23 cellular contexts compared by ENCODE assay signal in the genomic region with DNA sequence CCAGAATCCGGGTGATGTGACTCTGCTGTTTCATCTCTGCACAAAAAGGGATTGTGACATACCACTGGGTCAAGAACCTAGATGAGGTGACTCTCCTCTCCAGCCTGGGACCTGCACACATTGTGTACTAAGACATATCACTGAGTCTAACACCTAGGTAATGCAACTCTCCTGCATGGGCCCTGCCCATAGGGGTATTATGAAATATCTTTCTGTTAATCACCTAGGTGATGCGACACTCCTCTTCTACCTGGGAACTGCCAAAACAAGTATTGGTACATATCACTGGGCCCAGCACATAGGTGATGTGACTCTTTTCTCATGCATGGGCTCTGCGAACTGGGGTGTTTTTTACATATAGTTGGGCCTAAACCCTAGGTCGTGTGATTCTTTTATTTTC.
"Had no signal": no experiment of that assay in that cellular context is flagged by ENCODE, and none has a peak within 500 bp of the region (broad histone marks: within the 10 kb centered on the region; RNA-seq: fewer than 3 reads in every experiment).

No MANE protein-coding gene starts in this region.

- H3K4me3 ChIP-seq: left lung, lower lobe of right lung, mucosa of descending colon, ovary, right atrium auricular region, right lobe of liver, tibial nerve, upper lobe of right lung had no signal

- H3K4me1 ChIP-seq: lower lobe of right lung, right atrium auricular region, tibial nerve, upper lobe of right lung had no signal

- H3K9me3 ChIP-seq: left lung, lower lobe of right lung, mucosa of descending colon, ovary, right atrium auricular region, right lobe of liver, tibial nerve, upper lobe of right lung had no signal

- H3K9me3 Mint-ChIP-seq: immature natural killer cell; natural killer cell treated with Interleukin-12 subunit alpha and Interleukin-12 subunit beta and Interleukin-15 and Interleukin-18, amount 100 ng/mL, for 72 hours; stimulated activated naive CD8-positive, alpha-beta T cell treated with anti-CD3 and anti-CD28 coated beads, Interleukin-15, Interleukin-2, amounts not matched to agents 100 ng/mL and 50 ng/mL, for 24 hours had no signal

- H3K27me3 Mint-ChIP-seq: naive thymus-derived CD4-positive, alpha-beta T cell; natural killer cell treated with Interleukin-12 subunit alpha and Interleukin-12 subunit beta and Interleukin-15 and Interleukin-18, amount 100 ng/mL, for 72 hours; progenitor cell of endocrine pancreas; stimulated activated naive CD8-positive, alpha-beta T cell treated with anti-CD3 and anti-CD28 coated beads, Interleukin-15, Interleukin-2, amounts not matched to agents 100 ng/mL and 50 ng/mL, for 24 hours had no signal

- H3K27me3 ChIP-seq: left lung, ovary, right atrium auricular region, right lobe of liver, tibial nerve, upper lobe of right lung had no signal

- H3K27ac ChIP-seq: left lung, lower lobe of right lung, ovary, right atrium auricular region, right lobe of liver, tibial nerve, upper lobe of right lung had no signal

- DNase-seq: hypothalamus; immature natural killer cell; kidney; left colon; left lung; lower lobe of right lung; mesendoderm; midbrain; mucosa of descending colon; naive thymus-derived CD4-positive, alpha-beta T cell; ovary; right lobe of liver; stimulated activated CD4-positive, alpha-beta T cell treated with anti-CD3 and anti-CD28 coated beads, Interleukin-12 subunit alpha, Interleukin-12 subunit beta, amount 100 ng/mL, for 4 hours; stimulated activated CD4-positive, alpha-beta T cell treated with anti-CD3 and anti-CD28 coated beads, Interleukin-15, amount 100 ng/mL, for 24 hours; stimulated activated CD4-positive, alpha-beta T cell treated with anti-CD3 and anti-CD28 coated beads, Interleukin-2, amount 100 ng/mL, for 24 hours; stimulated activated CD4-positive, alpha-beta T cell treated with anti-CD3 and anti-CD28 coated beads, Interleukin-4, amount 100 ng/mL, for 1 hour; stimulated activated naive CD4-positive, alpha-beta T cell; upper lobe of right lung had no signal

- H3K4me3 Mint-ChIP-seq: immature natural killer cell; naive thymus-derived CD4-positive, alpha-beta T cell; natural killer cell treated with Interleukin-12 subunit alpha and Interleukin-12 subunit beta and Interleukin-15 and Interleukin-18, amount 100 ng/mL, for 72 hours; stimulated activated naive CD8-positive, alpha-beta T cell treated with anti-CD3 and anti-CD28 coated beads, Interleukin-15, Interleukin-2, amounts not matched to agents 100 ng/mL and 50 ng/mL, for 24 hours had no signal

- ATAC-seq: left colon; left lung; lower lobe of right lung; mucosa of descending colon; naive thymus-derived CD4-positive, alpha-beta T cell; natural killer cell treated with Interleukin-12 subunit alpha and Interleukin-12 subunit beta and Interleukin-15 and Interleukin-18, amount 100 ng/mL, for 72 hours; right lobe of liver; upper lobe of right lung had no signal

- H3K36me3 ChIP-seq: ovary had no signal

- H3K27ac Mint-ChIP-seq: progenitor cell of endocrine pancreas; stimulated activated naive CD8-positive, alpha-beta T cell treated with anti-CD3 and anti-CD28 coated beads, Interleukin-15, Interleukin-2, amounts not matched to agents 100 ng/mL and 50 ng/mL, for 24 hours had no signal
